8 cellular contexts compared by ENCODE assay signal in genomic region chr4:174217273-174218126, GRCh38.
DNase-seq lines count a peak whose midpoint lies in the region; ATAC-seq and FAIRE-seq lines count a peak whose summit lies in the region.

No MANE protein-coding gene starts in this region.

- H3K27ac ChIP-seq in skeletal muscle tissue (ENCODE audit: low read depth, low read length): no peak overlapping the region

- peak; percentile 18 to 28 for ATAC-seq in activated T-cell treated with anti-CD3 and anti-CD28 coated beads, Interleukin-2, amount 50 U/mL, for 4 hours
- ATAC-seq in left cardiac atrium (peak; percentile 61 to 76), GM21390 (IDR thresholded peaks at IDR 0.05; ENCODE audit: unreplicated experiment) (no peak)

- H3K4me1 ChIP-seq in skeletal muscle tissue (ENCODE audit: control insufficient read depth in 3 of 3, insufficient read depth in 3 of 3, low read length in 3 of 3): peaks cover 27 to 33% (median 31%) of the 10 kb centered on the region in 3 donors

- H3K9me3 Mint-ChIP-seq in activated T-cell treated with anti-CD3 and anti-CD28 coated beads, Interleukin-2, amount 50 U/mL, for 4 hours: no peaks in the 10 kb centered on the region

- peaks cover 51 to 58% (median 57%) of the 10 kb centered on the region in 3 donors for H3K27me3 ChIP-seq in skeletal muscle tissue (ENCODE audit: control insufficient read depth in 3 of 3, insufficient read depth in 3 of 3, low read length in 3 of 3)

- H3K4me3 Mint-ChIP-seq in activated T-cell treated with anti-CD3 and anti-CD28 coated beads, Interleukin-2, amount 50 U/mL, for 4 hours: peak overlapping the region; percentile 19

- peaks cover 33% of the 10 kb centered on the region for H3K4me1 Mint-ChIP-seq in activated T-cell treated with anti-CD3 and anti-CD28 coated beads, Interleukin-2, amount 50 U/mL, for 4 hours (ENCODE audit: low read depth)

- intact Hi-C loops in left cardiac atrium (cut with DNase I): loop anchor here in 1 of 2 donors (5.0 kb wide), 1 partner anchor 100 kb away; no protein-coding TSS in a partner anchor

- H3K36me3 ChIP-seq in skeletal muscle tissue (ENCODE audit: control insufficient read depth in 3 of 3, insufficient read depth in 3 of 3, low read length in 3 of 3): no peaks in the 10 kb centered on the region

- FAIRE-seq in HTR-8/SVneo (lab: Jason Lieb, UNC): no peak

- peak overlapping the region; percentile 55 to 70 (median 68) for H3K4me3 ChIP-seq in skeletal muscle tissue (ENCODE audit: low read length in 3 of 3)

- H3K9ac ChIP-seq in skeletal muscle tissue (ENCODE audit: low read depth in 1 of 3, low read length in 3 of 3): peak overlapping the region; percentile 33 to 53 (median 40)

- no peaks in the 10 kb centered on the region for H3K36me3 Mint-ChIP-seq in activated T-cell treated with anti-CD3 and anti-CD28 coated beads, Interleukin-2, amount 50 U/mL, for 4 hours (ENCODE audit: insufficient read depth)

- peak; percentile 21 for DNase-seq in activated T-cell treated with anti-CD3 and anti-CD28 coated beads, Interleukin-2, amount 50 U/mL, for 1 hour
- DNase-seq in activated T-cell treated with anti-CD3 and anti-CD28 coated beads for 4 hours (no peak), left cardiac atrium (peak; percentile 45), amygdala (lab: John Stamatoyannopoulos, UW) (no peak), HTR-8/SVneo (ENCODE audit: insufficient read length, low spot score) (no peak)
- DNase-seq in activated T-cell treated with anti-CD3 and anti-CD28 coated beads, Interleukin-2, amount 50 U/mL, for 4 hours: no peak

- no peaks in the 10 kb centered on the region for H3K9me3 ChIP-seq in skeletal muscle tissue (ENCODE audit: control insufficient read depth in 3 of 3, low read length in 3 of 3)

- peaks cover 69% of the 10 kb centered on the region for H3K27me3 Mint-ChIP-seq in activated T-cell treated with anti-CD3 and anti-CD28 coated beads, Interleukin-2, amount 50 U/mL, for 4 hours (ENCODE audit: low read depth)

Comparison
In these comparisons a context has a peak if more than half of its experiments do, and no peak if none do; other contexts are left out.
1. DNase-seq: peak in activated T-cell treated with anti-CD3 and anti-CD28 coated beads, Interleukin-2, amount 50 U/mL, for 1 hour (single experiment) and left cardiac atrium (single experiment); none in activated T-cell treated with anti-CD3 and anti-CD28 coated beads for 4 hours (single experiment), activated T-cell treated with anti-CD3 and anti-CD28 coated beads, Interleukin-2, amount 50 U/mL, for 4 hours (single experiment), amygdala (0 of 56) and HTR-8/SVneo (single experiment).